1 cellular context compared by ENCODE assay signal in genomic region chr16:79845734-79846135, GRCh38.
TF ChIP-seq lines count a peak whose summit lies in the region.

No MANE protein-coding gene starts in this region.

TF ChIP-seq in K562, 482 proteins besides CTCF, POLR2A, EP300 and RAD21 (continued from another document and continues in another):
- peak; percentile 97 for TF ChIP-seq ZNF592 (IDR thresholded peaks at IDR 0.05)
- peak; percentile 46; the same call in 1 of the 2 replicates for TF ChIP-seq TEAD4 (IDR thresholded peaks at IDR 0.05; ENCODE audit: low read length)
- no peak for TF ChIP-seq TEAD4 (CRISPR knock-in tag; IDR thresholded peaks at IDR 0.05; ENCODE audit: borderline replicate concordance)
- peak; percentile 59; the same call in 1 of the 2 replicates for TF ChIP-seq NFRKB (IDR thresholded peaks at IDR 0.05; ENCODE audit: low read depth)
- peak; percentile 70 for TF ChIP-seq EP400 (IDR thresholded peaks at IDR 0.05)
- TF ChIP-seq SRF (CRISPR knock-in tag; IDR thresholded peaks at IDR 0.05): peak; percentile 80 to 98; a peak in 3 of 4 replicates
- no peak for TF ChIP-seq TSC22D4 (tag; IDR thresholded peaks at IDR 0.05)
- no peak for TF ChIP-seq DMBX1 (CRISPR knock-in tag; IDR thresholded peaks at IDR 0.05; ENCODE audit: borderline replicate concordance)
- peak; percentile 67; the same call in 1 of the 2 replicates for TF ChIP-seq RNF2 (IDR thresholded peaks at IDR 0.05)
- no peak for TF ChIP-seq ZNF764 (CRISPR knock-in tag; IDR thresholded peaks at IDR 0.05; ENCODE audit: low read depth)
- peak; percentile 89 for TF ChIP-seq POLR2B (IDR thresholded peaks at IDR 0.05; ENCODE audit: low read depth, partially characterized antibody)
- TF ChIP-seq SAFB2 (IDR thresholded peaks at IDR 0.05; ENCODE audit: borderline replicate concordance, low read depth, low read length, severe bottlenecking): no peak
- no peak for TF ChIP-seq KAT8 (IDR thresholded peaks at IDR 0.05; ENCODE audit: low read depth)
- TF ChIP-seq CBX8 (IDR thresholded peaks at IDR 0.05; ENCODE audit: borderline replicate concordance, extremely low read depth, low read depth, low read length, poor library complexity, severe bottlenecking): no peak
- TF ChIP-seq FOXJ2 (tag; IDR thresholded peaks at IDR 0.05): 0 out of 2 replicates have a peak, but pooled peaks have one; percentile 25
- TF ChIP-seq PHF20 (IDR thresholded peaks at IDR 0.05; ENCODE audit: partially characterized antibody): no peak
- TF ChIP-seq DACH1 (IDR thresholded peaks at IDR 0.05; ENCODE audit: partially characterized antibody): no peak
- TF ChIP-seq POLR2AphosphoS2 (IDR thresholded peaks at IDR 0.05; ENCODE audit: low read length): peak; percentile 83; the same call in 1 of the 2 replicates
- TF ChIP-seq MAFG (tag; conservative IDR thresholded peaks at IDR 0.05): peak; percentile 97
- TF ChIP-seq RCOR1 (IDR thresholded peaks at IDR 0.05; ENCODE audit: borderline replicate concordance in 1 of 2, low read depth in 2 of 2, low read length in 2 of 2): peak; percentile 43 to 80; a peak in 3 of 4 replicates
- no peak for TF ChIP-seq ZNF551 (CRISPR knock-in tag; IDR thresholded peaks at IDR 0.05)
- TF ChIP-seq ZC3H11A (IDR thresholded peaks at IDR 0.05; ENCODE audit: low read depth, low read length): no peak
- TF ChIP-seq DPF2 (IDR thresholded peaks at IDR 0.05): peak; percentile 77; the same call in 1 of the 2 replicates
- peak in 1 of 3 experiments; percentile 28 for TF ChIP-seq YY1 (IDR thresholded peaks at IDR 0.05; ENCODE audit: borderline replicate concordance in 1 of 3, control insufficient read depth in 1 of 3, extremely low read depth in 1 of 3, insufficient read depth in 3 of 3, insufficient read length in 1 of 3, insufficient replicate concordance in 2 of 3, low read depth in 1 of 3, low read length in 2 of 3)
- TF ChIP-seq CEBPZ (IDR thresholded peaks at IDR 0.05; ENCODE audit: borderline replicate concordance, low read depth, low read length): no peak
- TF ChIP-seq TAF9B (IDR thresholded peaks at IDR 0.05; ENCODE audit: partially characterized antibody): peak; percentile 55
- peak; percentile 55 for TF ChIP-seq ARID1B (IDR thresholded peaks at IDR 0.05)
- TF ChIP-seq NRF1 (conservative IDR thresholded peaks at IDR 0.05 in 1 of 2, IDR thresholded peaks at IDR 0.05 in 1 of 2): peak; percentile 9 to 41; a peak in 1 of 4 replicates
- peak; percentile 78 for TF ChIP-seq TBP (optimal IDR thresholded peaks at IDR 0.05; ENCODE audit: low read depth, low read length)
- no peak for TF ChIP-seq PHB (CRISPR knock-in tag; IDR thresholded peaks at IDR 0.05)
- peak; percentile 95 for TF ChIP-seq MAFF (IDR thresholded peaks at IDR 0.05; ENCODE audit: low read length)
- TF ChIP-seq GMEB1 (CRISPR knock-in tag; IDR thresholded peaks at IDR 0.05): peak; percentile 43; the same call in 1 of the 2 replicates
- 0 out of 2 replicates have a peak, but pooled peaks have one; percentile 21 for TF ChIP-seq ILK (tag; IDR thresholded peaks at IDR 0.05; ENCODE audit: borderline replicate concordance, low read depth)
- TF ChIP-seq C11orf30 (IDR thresholded peaks at IDR 0.05; ENCODE audit: low read depth): peak; percentile 99
- TF ChIP-seq MGA (IDR thresholded peaks at IDR 0.05): peak; percentile 97
- TF ChIP-seq E2F6 (IDR thresholded peaks at IDR 0.05; ENCODE audit: borderline replicate concordance in 1 of 2, extremely low read depth in 1 of 2, insufficient read depth in 1 of 2, insufficient read length in 1 of 2, low read depth in 1 of 2, low read length in 1 of 2, poor library complexity in 1 of 2, severe bottlenecking in 1 of 2): peak; percentile 51 to 68
- peak; percentile 82 for TF ChIP-seq JUND (IDR thresholded peaks at IDR 0.05; ENCODE audit: borderline replicate concordance, low read depth, low read length)
- peak; percentile 78; the same call in 1 of the 3 replicates for TF ChIP-seq JUND (tag; IDR thresholded peaks at IDR 0.05; ENCODE audit: borderline replicate concordance, low read depth, low read length)
- 0 out of 3 replicates have a peak, but pooled peaks of 1 of the 2 experiments have one; percentile 45 for TF ChIP-seq CBX3 (IDR thresholded peaks at IDR 0.05; ENCODE audit: borderline replicate concordance in 1 of 2, low read length in 2 of 2)
- TF ChIP-seq HMG20B (CRISPR knock-in tag; IDR thresholded peaks at IDR 0.05): peak; percentile 86; the same call in 1 of the 2 replicates
- 0 out of 2 replicates have a peak, but pooled peaks have one; percentile 24 for TF ChIP-seq TAF7 (tag; IDR thresholded peaks at IDR 0.05)
